In the genomic region with DNA sequence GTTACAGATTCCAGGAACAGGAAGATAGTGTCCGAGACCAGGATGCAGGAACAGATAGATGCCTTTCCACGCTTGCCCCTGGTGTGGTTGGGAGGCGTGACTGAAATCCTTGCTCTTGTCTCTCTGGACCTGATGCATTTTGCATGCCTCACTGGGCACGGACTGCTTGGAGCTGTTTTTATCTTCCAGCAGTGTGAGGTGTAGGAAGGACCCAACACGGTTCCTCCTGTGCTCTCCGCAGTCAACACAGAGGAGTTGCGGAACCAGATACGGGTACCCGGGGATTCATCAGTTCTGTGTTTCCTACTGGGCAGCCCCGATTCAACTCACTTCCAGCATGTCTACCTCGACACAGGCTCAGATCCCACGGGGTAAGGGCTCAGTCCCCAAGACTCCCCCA, we compare ENCODE assay signal across 12 cellular contexts. TPM values are rescaled to one million over a fixed set of nuclear protein-coding genes. Genes with fewer than 3 reads are reported as not detected.
DNase-seq lines count a peak whose midpoint lies in the region; ATAC-seq and TF ChIP-seq lines count a peak whose summit lies in the region.
"Had no signal": no experiment of that assay in that cellular context is flagged by ENCODE, and none has a peak within 500 bp of the region (broad histone marks: within the 10 kb centered on the region; RNA-seq: fewer than 3 reads in every experiment).

No MANE protein-coding gene starts in this region.

- peaks cover 95% of the 10 kb centered on the region for H3K4me1 ChIP-seq in BLaER1
- peaks cover 67% of the 10 kb centered on the region for H3K4me1 ChIP-seq in Karpas-422 (ENCODE audit: low read length)
- peaks cover 64 to 67% of the 10 kb centered on the region in 2 experiments for H3K4me1 ChIP-seq in neutrophil (ENCODE audit: control insufficient read depth in 1 of 2, insufficient read depth in 1 of 2, low read depth in 1 of 2, low read length in 1 of 2)
- H3K4me1 ChIP-seq in PC-3 (ENCODE audit: insufficient read depth, low read length) = peaks cover 38% of the 10 kb centered on the region

- H3K27me3 ChIP-seq in BLaER1 = no peaks in the 10 kb centered on the region
- no peaks in the 10 kb centered on the region for H3K27me3 ChIP-seq in Karpas-422 (ENCODE audit: low read length)
- H3K27me3 ChIP-seq in neutrophil = no peaks in the 10 kb centered on the region
- H3K27me3 ChIP-seq in PC-3 (ENCODE audit: low read length) = no peaks in the 10 kb centered on the region
- H3K27me3 ChIP-seq: suprapubic skin had no signal

- BruUV-seq in PC-3 (replicated peaks; lab: Mats Ljungman, UMichigan) = no TSS peak

- H3K4me2 ChIP-seq in BLaER1 (peak overlapping the region; percentile 100), Karpas-422 (ENCODE audit: low read depth, low read length, poor library complexity, severe bottlenecking) (peak overlapping the region; percentile 91), PC-3 (ENCODE audit: low read length) (no peak overlapping the region)

- peaks cover 97% of the 10 kb centered on the region for H3K79me2 ChIP-seq in Karpas-422 (ENCODE audit: low read length)
- H3K79me2 ChIP-seq in PC-3 (ENCODE audit: low read length) = peaks cover 96% of the 10 kb centered on the region

- peaks cover 10% of the 10 kb centered on the region for H3K27me3 Mint-ChIP-seq in endothelial cell (ENCODE audit: unreplicated experiment)

- no peak overlapping the region for H3K4me3 Mint-ChIP-seq in endothelial cell (ENCODE audit: unreplicated experiment)

- CTCF ChIA-PET in PC-3 (lab: Charles Lee) = no interaction called here

- no peaks in the 10 kb centered on the region for H3K9me3 Mint-ChIP-seq in endothelial cell (ENCODE audit: unreplicated experiment)

- no peaks in the 10 kb centered on the region for H3K9me3 ChIP-seq in BLaER1
- H3K9me3 ChIP-seq in Karpas-422 (ENCODE audit: low read length) = no peaks in the 10 kb centered on the region
- no peaks in the 10 kb centered on the region for H3K9me3 ChIP-seq in neutrophil
- H3K9me3 ChIP-seq in PC-3 (ENCODE audit: low read length) = no peaks in the 10 kb centered on the region
- H3K9me3 ChIP-seq: suprapubic skin had no signal

- no peaks in the 10 kb centered on the region for H3F3A ChIP-seq in PC-3 (ENCODE audit: low read length, unreplicated experiment)

- intact Hi-C loops in PC-3 (cut with micrococcal nuclease) = no loop called here

- peak; percentile 56 for DNase-seq in Karpas-422
- no peak for DNase-seq in endothelial cell (ENCODE audit: low spot score)
- DNase-seq in PC-3 = no peak
- DNase-seq in activated effector memory CD4-positive, alpha-beta T cell treated with anti-CD3 and anti-CD28 coated beads, Interleukin-2, amount 50 U/mL, for 16 hours = no peak
- DNase-seq: COR-L47, midbrain, NCI-H1694 had no signal

- H2AFZ ChIP-seq in Karpas-422 (ENCODE audit: low read length) (no peak overlapping the region), PC-3 (ENCODE audit: low read length) (no peak overlapping the region)

- peaks cover 33% of the 10 kb centered on the region for H3K4me1 Mint-ChIP-seq in endothelial cell (ENCODE audit: unreplicated experiment)

- peak overlapping the region; percentile 61 for H3K27ac Mint-ChIP-seq in endothelial cell (ENCODE audit: unreplicated experiment)

- H3K9ac ChIP-seq in BLaER1 (peak overlapping the region; percentile 97), Karpas-422 (ENCODE audit: low read length) (peak overlapping the region; percentile 16), PC-3 (ENCODE audit: low read length) (no peak overlapping the region)

- H4K20me1 ChIP-seq in BLaER1 = peaks cover 100% of the 10 kb centered on the region
- H4K20me1 ChIP-seq in Karpas-422 (ENCODE audit: insufficient read depth, low read depth, low read length) = peaks cover 72% of the 10 kb centered on the region
- peaks cover 31% of the 10 kb centered on the region; the same call in 1 of the 2 replicates for H4K20me1 ChIP-seq in PC-3 (ENCODE audit: low read length)

- POLR2A ChIA-PET in PC-3 (lab: Charles Lee; ENCODE audit: unreplicated experiment) = no interaction called here

- H3K27ac ChIP-seq in BLaER1 (peak overlapping the region; percentile 98), Karpas-422 (ENCODE audit: low read length) (peak overlapping the region; percentile 59), neutrophil (peak overlapping the region; percentile 99), PC-3 (ENCODE audit: low read length) (no peak overlapping the region)

- no peaks in the 10 kb centered on the region for H3K36me3 Mint-ChIP-seq in endothelial cell (ENCODE audit: low read depth, unreplicated experiment)

- no peak for TF ChIP-seq CTCF in endothelial cell (IDR thresholded peaks at IDR 0.05; ENCODE audit: unreplicated experiment)
- no peak for TF ChIP-seq CTCF in neutrophil (IDR thresholded peaks at IDR 0.05)
- TF ChIP-seq CTCF in PC-3 (conservative IDR thresholded peaks at IDR 0.05; ENCODE audit: low read depth, low read length) = no peak

- peaks cover 32% of the 10 kb centered on the region for H3K36me3 ChIP-seq in BLaER1
- no peaks in the 10 kb centered on the region for H3K36me3 ChIP-seq in Karpas-422 (ENCODE audit: insufficient read depth, low read length)
- no peaks in the 10 kb centered on the region for H3K36me3 ChIP-seq in neutrophil
- no peaks in the 10 kb centered on the region; the same call in 1 of the 2 replicates for H3K36me3 ChIP-seq in PC-3 (ENCODE audit: low read depth, low read length)
- H3K36me3 ChIP-seq: suprapubic skin had no signal

- no peaks in the 10 kb centered on the region for H3K9me2 ChIP-seq in Karpas-422 (replicated peaks; ENCODE audit: insufficient read depth, low read length)
- no peaks in the 10 kb centered on the region for H3K9me2 ChIP-seq in PC-3 (replicated peaks; ENCODE audit: low read length)

- no peak for ATAC-seq in esophagus mucosa
- ATAC-seq in PC-3 = no peak
- no peak for ATAC-seq in HG02852 (IDR thresholded peaks at IDR 0.05; ENCODE audit: unreplicated experiment)

- H3K4me3 ChIP-seq in BLaER1 (peak overlapping the region; percentile 55), Karpas-422 (ENCODE audit: low read length) (peak overlapping the region; percentile 12; the same call in 1 of the 2 replicates), neutrophil (ENCODE audit: low read depth in 1 of 2, low read length in 1 of 2) (peak overlapping the region in 1 of 2 experiments; percentile 58), PC-3 (ENCODE audit: low read length) (no peak overlapping the region)
- H3K4me3 ChIP-seq: suprapubic skin had no signal

RNA-seq across cellular contexts. Expression of gene DOT1L, which starts 6.5 kb away (rescaled TPM):
- 10.8 and 13.3 TPM in 2 replicates for total RNA-seq in Karpas-422 (2014; rRNA removed; shearing (Covaris generic); ENCODE audit: low replicate concordance)
- total RNA-seq in endothelial cell (ENCODE audit: unreplicated experiment) = 57.1 TPM
- 20.8 TPM for total RNA-seq in esophagus mucosa
- total RNA-seq in PC-3 (2014; rRNA removed) = 11.4 and 19.7 TPM in 2 replicates

RNA-seq across cellular contexts. Expression of gene AP3D1, which starts 18.9 kb away (rescaled TPM):
- 82.3 and 101 TPM in 2 replicates for total RNA-seq in Karpas-422 (2014; rRNA removed; shearing (Covaris generic); ENCODE audit: low replicate concordance)
- total RNA-seq in endothelial cell (ENCODE audit: unreplicated experiment) = 169 TPM
- 84.2 TPM for total RNA-seq in esophagus mucosa
- total RNA-seq in PC-3 (2014; rRNA removed) = 103 and 142 TPM in 2 replicates
